ENCODE assay signal across 9 cellular contexts in genomic region chr13:84487681-84488080, GRCh38.
"Had no signal": no experiment of that assay in that cellular context is flagged by ENCODE, and none has a peak within 500 bp of the region (broad histone marks: within the 10 kb centered on the region; RNA-seq: fewer than 3 reads in every experiment).

No MANE protein-coding gene starts in this region.

- H3K27ac ChIP-seq: GM23248, HL-60 had no signal

- H3K4me3 ChIP-seq: GM23248, HAP-1 had no signal

- DNase-seq: GM23248, GOT3, H7, HFFc6, KBM-7 had no signal

- ATAC-seq: HCT116, HepG2 had no signal

- H3K36me3 ChIP-seq: HAP-1 had no signal

- H2AFZ ChIP-seq: GM23248 had no signal

- H3K9me3 ChIP-seq: HAP-1 had no signal

- H3K9ac ChIP-seq: GM23248 had no signal

- H3K4me1 ChIP-seq: HAP-1 had no signal
